ENCODE assay signal across 24 cellular contexts in the genomic region with DNA sequence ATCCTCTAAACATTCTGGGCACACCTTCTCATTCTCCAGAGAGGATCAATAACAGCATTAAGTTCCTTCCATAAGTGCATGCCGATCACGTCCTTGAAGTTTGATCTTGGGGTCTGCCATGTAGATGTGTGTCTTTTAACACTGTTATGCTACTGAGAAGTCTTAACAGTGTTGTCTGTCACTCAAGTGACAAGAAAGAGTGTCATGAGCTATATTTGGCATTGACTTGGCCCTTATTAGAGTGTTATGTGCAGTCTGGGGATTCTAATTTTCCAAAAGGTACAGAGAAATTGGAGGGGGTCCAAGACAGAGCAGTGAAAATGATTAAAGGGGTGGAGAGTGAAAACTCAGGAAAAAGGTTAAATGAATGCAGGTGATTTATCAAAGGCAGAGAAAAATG.
"Had no signal": no experiment of that assay in that cellular context is flagged by ENCODE, and none has a peak within 500 bp of the region (broad histone marks: within the 10 kb centered on the region; RNA-seq: fewer than 3 reads in every experiment).

No MANE protein-coding gene starts in this region.

- H3K36me3 Mint-ChIP-seq: activated naive CD4-positive, alpha-beta T cell treated with anti-CD3 and anti-CD28 coated beads, Interleukin-2, amount 10 ng/mL, durations not matched to agents 7 days and 5 days; activated naive CD4-positive, alpha-beta T cell treated with anti-CD3 and anti-CD28 coated beads, Interleukin-2, amount 50 U/mL, for 72 hours; activated naive CD8-positive, alpha-beta T cell treated with anti-CD3 and anti-CD28 coated beads, Interleukin-2, amount 10 ng/mL, durations not matched to agents 7 days and 5 days; brain had no signal

- H3K27me3 Mint-ChIP-seq: activated CD4-positive, alpha-beta memory T cell treated with anti-CD3 and anti-CD28 coated beads, Interleukin-2, amount 10 ng/mL, durations not matched to agents 7 days and 5 days; activated CD4-positive, alpha-beta T cell treated with anti-CD3 and anti-CD28 coated beads, Interleukin-2, amount 10 ng/mL, durations not matched to agents 7 days and 5 days; activated naive CD4-positive, alpha-beta T cell treated with anti-CD3 and anti-CD28 coated beads, Interleukin-2, amount 10 ng/mL, durations not matched to agents 7 days and 5 days; activated naive CD8-positive, alpha-beta T cell treated with anti-CD3 and anti-CD28 coated beads, Interleukin-2, amount 10 ng/mL, durations not matched to agents 7 days and 5 days; activated T-cell treated with anti-CD3 and anti-CD28 coated beads, Interleukin-2, amount 50 U/mL, for 24 hours; brain had no signal

- H3K27ac Mint-ChIP-seq: activated CD4-positive, alpha-beta memory T cell treated with anti-CD3 and anti-CD28 coated beads, Interleukin-2, amount 10 ng/mL, durations not matched to agents 7 days and 5 days; activated CD4-positive, alpha-beta T cell treated with anti-CD3 and anti-CD28 coated beads for 36 hours; activated CD4-positive, alpha-beta T cell treated with anti-CD3 and anti-CD28 coated beads, Interleukin-2, amount 10 ng/mL, durations not matched to agents 7 days and 5 days; activated naive CD4-positive, alpha-beta T cell treated with anti-CD3 and anti-CD28 coated beads, Interleukin-2, amount 10 ng/mL, durations not matched to agents 7 days and 5 days; activated naive CD4-positive, alpha-beta T cell treated with anti-CD3 and anti-CD28 coated beads, Interleukin-2, amount 50 U/mL, for 72 hours; activated naive CD8-positive, alpha-beta T cell treated with anti-CD3 and anti-CD28 coated beads, Interleukin-2, amount 10 ng/mL, durations not matched to agents 7 days and 5 days; activated T-cell treated with anti-CD3 and anti-CD28 coated beads, Interleukin-2, amount 50 U/mL, for 24 hours; activated T-cell treated with anti-CD3 and anti-CD28 coated beads, Interleukin-2, amount 50 U/mL, for 72 hours had no signal

- DNase-seq: activated CD4-positive, alpha-beta memory T cell treated with anti-CD3 and anti-CD28 coated beads, Interleukin-2, amount 10 ng/mL, durations not matched to agents 7 days and 5 days; activated CD4-positive, alpha-beta T cell treated with anti-CD3 and anti-CD28 coated beads for 36 hours; activated CD4-positive, alpha-beta T cell treated with anti-CD3 and anti-CD28 coated beads, Interleukin-2, amount 10 ng/mL, durations not matched to agents 7 days and 5 days; activated CD4-positive, alpha-beta T cell treated with anti-CD3 and anti-CD28 coated beads, Interleukin-2, amount 50 U/mL, for 4 hours; activated CD4-positive, CD25-positive, alpha-beta regulatory T cell; activated CD4-positive, CD25-positive, alpha-beta regulatory T cell treated with anti-CD3 and anti-CD28 coated beads, Interleukin-2, amount 50 U/mL, for 72 hours; activated CD8-positive, alpha-beta memory T cell treated with anti-CD3 and anti-CD28 coated beads, Interleukin-2, amount 50 U/mL, for 48 hours; activated gamma-delta T cell; activated naive CD4-positive, alpha-beta T cell; activated naive CD4-positive, alpha-beta T cell treated with anti-CD3 and anti-CD28 coated beads, Interleukin-2, amount 10 ng/mL, durations not matched to agents 7 days and 5 days; activated naive CD8-positive, alpha-beta T cell treated with anti-CD3 and anti-CD28 coated beads, Interleukin-2, amount 10 ng/mL, durations not matched to agents 7 days and 5 days; activated T-cell treated with anti-CD3 and anti-CD28 coated beads for 4 hours; activated T-cell treated with anti-CD3 and anti-CD28 coated beads, Interleukin-2, amount 50 U/mL, for 24 hours; activated T-cell treated with anti-CD3 and anti-CD28 coated beads, Interleukin-2, amount 50 U/mL, for 72 hours; central memory CD4-positive, alpha-beta T cell; cerebellar nuclear complex; colonic mucosa; effector CD8-positive, alpha-beta T cell; foreskin fibroblast; head of caudate nucleus; T-helper 2 cell had no signal

- H3K4me1 Mint-ChIP-seq: activated CD4-positive, alpha-beta memory T cell treated with anti-CD3 and anti-CD28 coated beads, Interleukin-2, amount 10 ng/mL, durations not matched to agents 7 days and 5 days; activated CD4-positive, alpha-beta T cell treated with anti-CD3 and anti-CD28 coated beads for 36 hours; activated CD4-positive, alpha-beta T cell treated with anti-CD3 and anti-CD28 coated beads, Interleukin-2, amount 10 ng/mL, durations not matched to agents 7 days and 5 days; activated naive CD4-positive, alpha-beta T cell treated with anti-CD3 and anti-CD28 coated beads, Interleukin-2, amount 10 ng/mL, durations not matched to agents 7 days and 5 days; activated naive CD8-positive, alpha-beta T cell treated with anti-CD3 and anti-CD28 coated beads, Interleukin-2, amount 10 ng/mL, durations not matched to agents 7 days and 5 days had no signal

- ATAC-seq: activated CD4-positive, alpha-beta T cell treated with anti-CD3 and anti-CD28 coated beads for 36 hours; activated naive CD4-positive, alpha-beta T cell treated with anti-CD3 and anti-CD28 coated beads, Interleukin-2, amount 50 U/mL, for 72 hours; activated T-cell treated with anti-CD3 and anti-CD28 coated beads, Interleukin-2, amount 50 U/mL, for 72 hours; esophagus mucosa had no signal

- H3K9me3 Mint-ChIP-seq: activated CD4-positive, alpha-beta memory T cell treated with anti-CD3 and anti-CD28 coated beads, Interleukin-2, amount 10 ng/mL, durations not matched to agents 7 days and 5 days; activated CD4-positive, alpha-beta T cell treated with anti-CD3 and anti-CD28 coated beads, Interleukin-2, amount 10 ng/mL, durations not matched to agents 7 days and 5 days; activated naive CD8-positive, alpha-beta T cell treated with anti-CD3 and anti-CD28 coated beads, Interleukin-2, amount 10 ng/mL, durations not matched to agents 7 days and 5 days; activated T-cell treated with anti-CD3 and anti-CD28 coated beads, Interleukin-2, amount 50 U/mL, for 24 hours had no signal

- H3K4me3 Mint-ChIP-seq: activated CD4-positive, alpha-beta memory T cell treated with anti-CD3 and anti-CD28 coated beads, Interleukin-2, amount 10 ng/mL, durations not matched to agents 7 days and 5 days; activated CD4-positive, alpha-beta T cell treated with anti-CD3 and anti-CD28 coated beads for 36 hours; activated CD4-positive, alpha-beta T cell treated with anti-CD3 and anti-CD28 coated beads, Interleukin-2, amount 10 ng/mL, durations not matched to agents 7 days and 5 days; activated naive CD4-positive, alpha-beta T cell treated with anti-CD3 and anti-CD28 coated beads, Interleukin-2, amount 10 ng/mL, durations not matched to agents 7 days and 5 days; activated naive CD8-positive, alpha-beta T cell treated with anti-CD3 and anti-CD28 coated beads, Interleukin-2, amount 10 ng/mL, durations not matched to agents 7 days and 5 days; activated T-cell treated with anti-CD3 and anti-CD28 coated beads, Interleukin-2, amount 50 U/mL, for 24 hours; activated T-cell treated with anti-CD3 and anti-CD28 coated beads, Interleukin-2, amount 50 U/mL, for 72 hours; brain had no signal
